In the genomic region with DNA sequence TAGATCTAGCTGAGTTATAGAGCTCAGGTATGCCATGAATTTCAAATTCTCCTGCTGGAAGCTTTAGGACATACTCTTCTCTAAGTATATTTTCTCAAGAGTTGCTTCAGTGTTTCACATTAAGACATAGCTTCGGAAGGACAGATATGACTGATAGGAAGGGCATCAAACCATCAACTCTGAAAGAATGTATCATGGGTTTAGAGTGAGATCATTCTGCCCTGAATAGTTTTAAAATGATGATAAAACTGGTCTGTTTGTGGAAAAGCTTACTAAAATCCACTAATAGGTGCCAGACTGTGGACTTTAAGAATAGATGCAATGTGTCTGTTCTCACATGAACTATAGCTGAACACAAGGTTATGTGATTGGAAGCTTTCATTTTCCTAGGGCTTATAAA, we compare ENCODE assay signal across 22 cellular contexts. TPM values are rescaled to one million over a fixed set of nuclear protein-coding genes. Genes with fewer than 3 reads are reported as not detected.
DNase-seq lines count a peak whose midpoint lies in the region; ATAC-seq and TF ChIP-seq lines count a peak whose summit lies in the region.
"Had no signal": no experiment of that assay in that cellular context is flagged by ENCODE, and none has a peak within 500 bp of the region (broad histone marks: within the 10 kb centered on the region; RNA-seq: fewer than 3 reads in every experiment).

No MANE protein-coding gene starts in this region.

- peak; percentile 84 for ATAC-seq in stimulated activated naive CD8-positive, alpha-beta T cell treated with anti-CD3 and anti-CD28 coated beads, Interleukin-15, amount 100 ng/mL, for 72 hours
- ATAC-seq in HG03442 (IDR thresholded peaks at IDR 0.05; ENCODE audit: unreplicated experiment): no peak
- ATAC-seq: SK-N-SH treated with all-trans-retinoic acid at 6 μM for 48 hours; stimulated activated memory B cell treated with anti-CD40 and anti-IgM and Interleukin-4, amounts not matched to agents 10 μg/mL and 1 μg/mL and 100 μg/mL, for 72 hours had no signal

- no peaks in the 10 kb centered on the region for H3K9me3 Mint-ChIP-seq in activated T-cell treated with anti-CD3 and anti-CD28 coated beads, Interleukin-2, amount 50 U/mL, for 24 hours
- H3K9me3 Mint-ChIP-seq in HFFc6: no peaks in the 10 kb centered on the region
- peaks cover 6% of the 10 kb centered on the region in 2 donors for H3K9me3 Mint-ChIP-seq in stimulated activated naive CD8-positive, alpha-beta T cell treated with anti-CD3 and anti-CD28 coated beads, Interleukin-15, amount 100 ng/mL, for 72 hours
- H3K9me3 Mint-ChIP-seq: T-helper 2 cell treated with Interferon-gamma antibody and Interleukin-4, amounts not matched to agents 5 μg/mL and 100 μg/mL, for 36 hours had no signal

- peaks cover 26% of the 10 kb centered on the region for H3K36me3 Mint-ChIP-seq in activated T-cell treated with anti-CD3 and anti-CD28 coated beads, Interleukin-2, amount 50 U/mL, for 24 hours (ENCODE audit: low read depth)
- H3K36me3 Mint-ChIP-seq in HFFc6 (ENCODE audit: low read depth): peaks cover 6% of the 10 kb centered on the region; the same call in 1 of the 2 replicates
- H3K36me3 Mint-ChIP-seq: stimulated activated memory B cell treated with anti-CD40 and anti-IgM and Interleukin-4, amounts not matched to agents 10 μg/mL and 1 μg/mL and 100 μg/mL, for 72 hours had no signal

- peaks cover 46% of the 10 kb centered on the region for H3K4me1 Mint-ChIP-seq in activated T-cell treated with anti-CD3 and anti-CD28 coated beads, Interleukin-2, amount 50 U/mL, for 24 hours (ENCODE audit: low read depth)
- peaks cover 15% of the 10 kb centered on the region for H3K4me1 Mint-ChIP-seq in HFFc6 (ENCODE audit: low read depth)
- H3K4me1 Mint-ChIP-seq in stimulated activated naive CD8-positive, alpha-beta T cell treated with anti-CD3 and anti-CD28 coated beads, Interleukin-15, amount 100 ng/mL, for 72 hours: peaks cover 33% of the 10 kb centered on the region
- H3K4me1 Mint-ChIP-seq: stimulated activated memory B cell treated with anti-CD40 and anti-IgM and Interleukin-4, amounts not matched to agents 10 μg/mL and 1 μg/mL and 100 μg/mL, for 72 hours had no signal

- H3K27ac Mint-ChIP-seq in activated T-cell treated with anti-CD3 and anti-CD28 coated beads, Interleukin-2, amount 50 U/mL, for 24 hours: peak overlapping the region; percentile 74
- H3K27ac Mint-ChIP-seq in HFFc6: no peak overlapping the region
- peak overlapping the region in 1 of 2 donors; percentile 83 for H3K27ac Mint-ChIP-seq in stimulated activated naive CD8-positive, alpha-beta T cell treated with anti-CD3 and anti-CD28 coated beads, Interleukin-15, amount 100 ng/mL, for 72 hours
- H3K27ac Mint-ChIP-seq: activated naive CD8-positive, alpha-beta T cell treated with anti-CD3 and anti-CD28 coated beads, Interleukin-2, amount 10 ng/mL, durations not matched to agents 7 days and 5 days; CD14-positive monocyte; stimulated activated memory B cell treated with anti-CD40 and anti-IgM and Interleukin-4, amounts not matched to agents 10 μg/mL and 1 μg/mL and 100 μg/mL, for 72 hours; T-helper 2 cell treated with Interferon-gamma antibody and Interleukin-4, amounts not matched to agents 5 μg/mL and 100 μg/mL, for 36 hours had no signal

- TF ChIP-seq CTCF in HFFc6 (IDR thresholded peaks at IDR 0.05) (no peak), GM20000 (IDR thresholded peaks at IDR 0.05; ENCODE audit: extremely low read depth, missing control alignments) (no peak)

- no peak overlapping the region for H3K4me3 Mint-ChIP-seq in activated T-cell treated with anti-CD3 and anti-CD28 coated beads, Interleukin-2, amount 50 U/mL, for 24 hours
- H3K4me3 Mint-ChIP-seq in HFFc6: no peak overlapping the region
- peak overlapping the region in 1 of 2 donors; percentile 27 for H3K4me3 Mint-ChIP-seq in stimulated activated naive CD8-positive, alpha-beta T cell treated with anti-CD3 and anti-CD28 coated beads, Interleukin-15, amount 100 ng/mL, for 72 hours
- H3K4me3 Mint-ChIP-seq: activated naive CD8-positive, alpha-beta T cell treated with anti-CD3 and anti-CD28 coated beads, Interleukin-2, amount 10 ng/mL, durations not matched to agents 7 days and 5 days; CD14-positive monocyte; stimulated activated memory B cell treated with anti-CD40 and anti-IgM and Interleukin-4, amounts not matched to agents 10 μg/mL and 1 μg/mL and 100 μg/mL, for 72 hours; T-helper 2 cell treated with Interferon-gamma antibody and Interleukin-4, amounts not matched to agents 5 μg/mL and 100 μg/mL, for 36 hours had no signal

- DNase-seq in activated T-cell treated with anti-CD3 and anti-CD28 coated beads, Interleukin-2, amount 50 U/mL, for 24 hours: no peak
- no peak for DNase-seq in activated T-cell treated with anti-CD3 and anti-CD28 coated beads, Interleukin-2, amount 50 U/mL, for 48 hours
- DNase-seq in HFFc6 (peak; percentile 52), dedifferentiated amniotic fluid mesenchymal stem cell (ENCODE audit: extremely low spot score) (peak; percentile 32), NCI-H226 (no peak), GM20000 (ENCODE audit: low spot score) (no peak)
- no peak for DNase-seq in stimulated activated naive CD8-positive, alpha-beta T cell treated with anti-CD3 and anti-CD28 coated beads, Interleukin-15, amount 100 ng/mL, for 72 hours
- DNase-seq: activated CD4-positive, alpha-beta T cell treated with anti-CD3 and anti-CD28 coated beads, Interleukin-2, amount 50 U/mL, for 4 hours; activated naive CD8-positive, alpha-beta T cell treated with anti-CD3 and anti-CD28 coated beads, Interleukin-2, amount 10 ng/mL, durations not matched to agents 7 days and 5 days; brain microvascular endothelial cell; effector CD8-positive, alpha-beta T cell; Karpas-422; NCI-H1694 treated with DMSO at 0.1 percent for 48 hours; NCI-H69; stimulated activated CD4-positive, alpha-beta T cell treated with anti-CD3 and anti-CD28 coated beads, Interleukin-2, amount 100 ng/mL, for 24 hours; thyroid gland; WERI-Rb-1 had no signal

- no peaks in the 10 kb centered on the region for H3K27me3 Mint-ChIP-seq in activated T-cell treated with anti-CD3 and anti-CD28 coated beads, Interleukin-2, amount 50 U/mL, for 24 hours
- H3K27me3 Mint-ChIP-seq in HFFc6 (ENCODE audit: insufficient read depth): no peaks in the 10 kb centered on the region
- H3K27me3 Mint-ChIP-seq in stimulated activated naive CD8-positive, alpha-beta T cell treated with anti-CD3 and anti-CD28 coated beads, Interleukin-15, amount 100 ng/mL, for 72 hours: no peaks in the 10 kb centered on the region
- H3K27me3 Mint-ChIP-seq: activated naive CD8-positive, alpha-beta T cell treated with anti-CD3 and anti-CD28 coated beads, Interleukin-2, amount 10 ng/mL, durations not matched to agents 7 days and 5 days; stimulated activated memory B cell treated with anti-CD40 and anti-IgM and Interleukin-4, amounts not matched to agents 10 μg/mL and 1 μg/mL and 100 μg/mL, for 72 hours had no signal

RNA-seq across cellular contexts. Expression of gene SPEF2, which starts 8.4 kb away (rescaled TPM):
- 1 to 10 TPM; 1.5 to 4.0 (median 2.3) TPM for total RNA-seq in HFFc6 (2021; fragmentation: NEBNext Ultra II Directional; extraction: Animal tissue kit (Norgen Biotek cat#: 25700))

Comparison
In these comparisons a context has a peak if more than half of its experiments do, and no peak if none do; other contexts are left out.
1. DNase-seq: peak in HFFc6 (single experiment) and dedifferentiated amniotic fluid mesenchymal stem cell (single experiment); none in activated T-cell treated with anti-CD3 and anti-CD28 coated beads, Interleukin-2, amount 50 U/mL, for 24 hours (single experiment), activated T-cell treated with anti-CD3 and anti-CD28 coated beads, Interleukin-2, amount 50 U/mL, for 48 hours (0 of 2), stimulated activated naive CD8-positive, alpha-beta T cell treated with anti-CD3 and anti-CD28 coated beads, Interleukin-15, amount 100 ng/mL, for 72 hours (0 of 2), NCI-H226 (single experiment) and GM20000 (single experiment).